In genomic region chr20:330233-331149, GRCh38 we compare ENCODE assay signal across 9 cellular contexts.
A peak's percentile ranks its signal among the peaks of the same experiment; 100 is the strongest.
DNase-seq lines count a peak whose midpoint lies in the region; ATAC-seq and TF ChIP-seq lines count a peak whose summit lies in the region.
"Had no signal": no experiment of that assay in that cellular context is flagged by ENCODE, and none has a peak within 500 bp of the region (broad histone marks: within the 10 kb centered on the region; RNA-seq: fewer than 3 reads in every experiment).

No MANE protein-coding gene starts in this region.

- no peaks in the 10 kb centered on the region; the same call in 1 of the 2 replicates for H3K4me1 ChIP-seq in HAP-1

- no peak for ATAC-seq in HG02623 (IDR thresholded peaks at IDR 0.05; ENCODE audit: unreplicated experiment)

- DNase-seq in COLO668 (lab: John Stamatoyannopoulos, UW; ENCODE audit: unreplicated experiment) (peak; percentile 36), HAP-1 (ENCODE audit: low spot score in 2 of 2) (peak; percentile 75 to 81), NCI-H2227 (lab: John Stamatoyannopoulos, UW; ENCODE audit: unreplicated experiment) (peak; percentile 82), cerebellar cortex (ENCODE audit: low spot score) (peak; percentile 86), left kidney (ENCODE audit: low read depth, low spot score) (peak; percentile 88)
- peak; percentile 34 for DNase-seq in stimulated activated CD8-positive, alpha-beta memory T cell treated with anti-CD3 and anti-CD28 coated beads, Interleukin-12 subunit alpha, Interleukin-12 subunit beta, amount 100 ng/mL, for 4 hours (ENCODE audit: low read depth)

- TF ChIP-seq CTCF in WI38 (IDR thresholded peaks at IDR 0.05; ENCODE audit: low read depth, low read length): peak; percentile 89

- peaks cover 17% of the 10 kb centered on the region for H3K36me3 ChIP-seq in HAP-1 (replicated peaks)

- no peak overlapping the region for H3K4me3 ChIP-seq in HAP-1
- no peak overlapping the region for H3K4me3 ChIP-seq in WI38 (ENCODE audit: low read depth, low read length)
- H3K4me3 ChIP-seq: SK-N-MC had no signal

- in situ Hi-C loops in HAP-1 (cut with MboI; ENCODE audit: low sequenced_read_pairs): no loop called here

- H3K9me3 ChIP-seq in HAP-1: no peaks in the 10 kb centered on the region

- H3K27me3 ChIP-seq in HAP-1 (ENCODE audit: low read depth): no peaks in the 10 kb centered on the region

Comparison
In these comparisons a context has a peak if more than half of its experiments do, and no peak if none do; other contexts are left out.
1. DNase-seq: peak in every context shown above with its lines; median percentile 88 in left kidney; 86 in cerebellar cortex; 82 in NCI-H2227; 78 in HAP-1; 36 in COLO668; 34 in stimulated activated CD8-positive, alpha-beta memory T cell treated with anti-CD3 and anti-CD28 coated beads, Interleukin-12 subunit alpha, Interleukin-12 subunit beta, amount 100 ng/mL, for 4 hours.